19 cellular contexts compared by ENCODE assay signal in the genomic region with DNA sequence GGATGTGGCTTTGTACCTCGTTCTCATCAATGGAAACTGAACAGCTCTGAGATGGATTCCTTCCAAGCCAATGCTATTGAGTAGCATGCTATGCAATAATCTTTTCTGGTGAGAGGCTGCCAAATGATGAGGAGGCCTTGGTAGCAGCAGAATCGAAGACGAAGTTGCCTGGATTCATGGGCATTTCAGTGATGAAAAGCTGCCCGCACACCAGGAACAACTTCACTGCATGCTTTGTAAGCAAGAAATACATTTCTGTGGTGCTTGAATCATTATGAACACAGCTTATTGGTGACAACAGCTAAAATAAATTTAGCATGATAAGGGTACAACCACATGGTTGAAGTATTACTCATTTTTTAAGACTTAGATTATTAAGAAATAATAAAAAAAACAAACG.
DNase-seq lines count a peak whose midpoint lies in the region; ATAC-seq and TF ChIP-seq lines count a peak whose summit lies in the region.
"Had no signal": no experiment of that assay in that cellular context is flagged by ENCODE, and none has a peak within 500 bp of the region (broad histone marks: within the 10 kb centered on the region; RNA-seq: fewer than 3 reads in every experiment).

No MANE protein-coding gene starts in this region.

- POLR2A ChIA-PET in PC-9 (lab: Charles Lee; ENCODE audit: unreplicated experiment): no interaction called here

- no peak overlapping the region for H2BK5ac ChIP-seq in trophoblast cell (ENCODE audit: low read depth, low read length, poor library complexity)

- intact Hi-C loops in PC-9 (cut with micrococcal nuclease; ENCODE audit: unreplicated experiment): no loop called here

- H3K4me3 ChIP-seq in PC-9: no peak overlapping the region
- no peak overlapping the region for H3K4me3 ChIP-seq in cardiac fibroblast (replicated peaks in 1 of 2; ENCODE audit: low read depth in 2 of 2, low read length in 2 of 2)
- no peak overlapping the region for H3K4me3 ChIP-seq in trophoblast cell (ENCODE audit: low read depth, low read length)
- H3K4me3 ChIP-seq in Peyer's patch: no peak overlapping the region
- H3K4me3 ChIP-seq: HAP-1 had no signal

- no peak overlapping the region for H3K4ac ChIP-seq in trophoblast cell (ENCODE audit: low read depth, low read length)

- H3K4me2 ChIP-seq in PC-9 (no peak overlapping the region), trophoblast cell (ENCODE audit: low read length) (no peak overlapping the region)

- H3F3A ChIP-seq in PC-9 (ENCODE audit: insufficient read depth, low read depth): no peaks in the 10 kb centered on the region

- TF ChIP-seq CTCF in PC-9 (conservative IDR thresholded peaks at IDR 0.05): no peak
- TF ChIP-seq CTCF in cardiac fibroblast (IDR thresholded peaks at IDR 0.05; ENCODE audit: low read depth, low read length): no peak
- no peak for TF ChIP-seq CTCF in Peyer's patch (IDR thresholded peaks at IDR 0.05)

- no CpG with 5 or more reads among the region's 5 CpGs for WGBS in trophoblast cell (ENCODE audit: extremely low coverage, insufficient coverage, insufficient read length)

- no peaks in the 10 kb centered on the region for H3K27me3 ChIP-seq in PC-9 (ENCODE audit: insufficient read depth, low read depth)
- H3K27me3 ChIP-seq in trophoblast cell (ENCODE audit: insufficient read depth, low read length): no peaks in the 10 kb centered on the region
- H3K27me3 ChIP-seq in Peyer's patch: no peaks in the 10 kb centered on the region
- H3K27me3 ChIP-seq: BE2C had no signal

- H3K9me3 ChIP-seq in PC-9 (ENCODE audit: insufficient read depth, low read depth) (no peaks in the 10 kb centered on the region), trophoblast cell (ENCODE audit: insufficient read depth, low read depth, low read length) (no peaks in the 10 kb centered on the region), Peyer's patch (no peaks in the 10 kb centered on the region)
- H3K9me3 ChIP-seq: BE2C, HAP-1 had no signal

- H3K79me2 ChIP-seq in PC-9 (ENCODE audit: low read depth) (no peaks in the 10 kb centered on the region), trophoblast cell (ENCODE audit: control insufficient read depth, insufficient read depth, low read length, poor library complexity) (no peaks in the 10 kb centered on the region)

- H3K23ac ChIP-seq in trophoblast cell (ENCODE audit: low read length): no peak overlapping the region

- H2BK120ac ChIP-seq in trophoblast cell (ENCODE audit: insufficient read depth, low read length, poor library complexity): no peak overlapping the region

- H3K4me1 ChIP-seq in PC-9 (replicated peaks; ENCODE audit: insufficient read depth) (no peaks in the 10 kb centered on the region), trophoblast cell (ENCODE audit: control insufficient read depth in 1 of 2, insufficient read depth in 2 of 2, low read length in 2 of 2) (no peaks in the 10 kb centered on the region), Peyer's patch (no peaks in the 10 kb centered on the region)
- H3K4me1 ChIP-seq: HAP-1 had no signal

- ATAC-seq in HG02870 (IDR thresholded peaks at IDR 0.05; ENCODE audit: unreplicated experiment) (no peak), GM21360 (IDR thresholded peaks at IDR 0.05; ENCODE audit: unreplicated experiment) (no peak)

- CTCF ChIA-PET in PC-9 (lab: Charles Lee): no interaction called here

- no peak overlapping the region for H4K8ac ChIP-seq in trophoblast cell (ENCODE audit: low read depth, low read length)

- no peak overlapping the region for H4K91ac ChIP-seq in trophoblast cell (ENCODE audit: low read depth, low read length)

- no peak overlapping the region for H3K14ac ChIP-seq in trophoblast cell (ENCODE audit: low read length)

- H3K36me3 ChIP-seq in PC-9 (ENCODE audit: low read depth) (no peaks in the 10 kb centered on the region), trophoblast cell (ENCODE audit: control insufficient read depth in 1 of 2, insufficient read depth in 2 of 2, low read length in 2 of 2) (no peaks in the 10 kb centered on the region), Peyer's patch (no peaks in the 10 kb centered on the region)
- H3K36me3 ChIP-seq: BE2C, HAP-1 had no signal

- no TSS peak for BruUV-seq in PC-9 (replicated peaks; lab: Mats Ljungman, UMichigan)

- no peaks in the 10 kb centered on the region for H3K79me1 ChIP-seq in trophoblast cell (ENCODE audit: low read length)

- no peak overlapping the region for H4K12ac ChIP-seq in trophoblast cell (ENCODE audit: low read depth, low read length)

- H3K27ac ChIP-seq in PC-9 (no peak overlapping the region), trophoblast cell (ENCODE audit: low read depth, low read length) (no peak overlapping the region), Peyer's patch (no peak overlapping the region)
- H3K27ac ChIP-seq: C4-2B, HL-60 had no signal

- peak overlapping the region; percentile 60; the same call in 1 of the 2 replicates for H2AFZ ChIP-seq in PC-9
- H2AFZ ChIP-seq in trophoblast cell (ENCODE audit: insufficient read depth, low read length, poor library complexity): no peak overlapping the region

- H2BK12ac ChIP-seq in trophoblast cell (ENCODE audit: low read length): no peak overlapping the region

- H4K20me1 ChIP-seq in PC-9 (ENCODE audit: insufficient read depth): no peaks in the 10 kb centered on the region

- TF ChIP-seq POLR2A in Peyer's patch (IDR thresholded peaks at IDR 0.05): no peak

- H3K9ac ChIP-seq in trophoblast cell (ENCODE audit: low read length): no peak overlapping the region

- no peak overlapping the region for H3K18ac ChIP-seq in trophoblast cell (ENCODE audit: low read length)

- H2AK5ac ChIP-seq in trophoblast cell (ENCODE audit: low read length): no peak overlapping the region

- DNase-seq in ELR (ENCODE audit: low read depth) (peak; percentile 10), PC-9 (no peak), cardiac fibroblast (ENCODE audit: low read depth in 2 of 2) (peak; percentile 30 to 39), trophoblast cell (peak; percentile 14 to 65), Peyer's patch (no peak)
- no peak for DNase-seq in activated CD8-positive, alpha-beta memory T cell treated with anti-CD3 and anti-CD28 coated beads for 24 hours
- DNase-seq: BE2C; CD4-positive, alpha-beta memory T cell; COR-L47; DMS153; DMS79 treated with DMSO at 0.1 percent for 48 hours; EL; GDM1; IMR-90 had no signal

- no peaks in the 10 kb centered on the region for H3K9me2 ChIP-seq in PC-9 (ENCODE audit: insufficient read depth)

Comparison
In these comparisons a context has a peak if more than half of its experiments do, and no peak if none do; other contexts are left out.
1. DNase-seq: peak in ELR (single experiment), cardiac fibroblast (2 of 2) and trophoblast cell (2 of 2); none in PC-9 (0 of 2), activated CD8-positive, alpha-beta memory T cell treated with anti-CD3 and anti-CD28 coated beads for 24 hours (single experiment) and Peyer's patch (0 of 3).